Comparison of ENCODE assay signal across 38 cellular contexts in genomic region chr13:36088463-36088862, GRCh38. TPM values are rescaled to one million over a fixed set of nuclear protein-coding genes. Genes with fewer than 3 reads are reported as not detected.
"Had no signal": no experiment of that assay in that cellular context is flagged by ENCODE, and none has a peak within 500 bp of the region (broad histone marks: within the 10 kb centered on the region; RNA-seq: fewer than 3 reads in every experiment).

No MANE protein-coding gene starts in this region.

- H3K27ac ChIP-seq: adrenal gland, ascending aorta, brain microvascular endothelial cell, coronary artery, epithelial cell of prostate, esophagus squamous epithelium, WERI-Rb-1 had no signal

- H3K36me3 ChIP-seq: adrenal gland, ascending aorta, brain microvascular endothelial cell, esophagus squamous epithelium, gastroesophageal sphincter, WERI-Rb-1 had no signal

- H3K9me3 Mint-ChIP-seq: activated CD8-positive, alpha-beta T cell treated with anti-CD3 and anti-CD28 coated beads for 36 hours; activated naive CD4-positive, alpha-beta T cell treated with anti-CD3 and anti-CD28 coated beads for 36 hours had no signal

- H3K4me3 ChIP-seq: adrenal gland, ascending aorta, coronary artery, esophagus squamous epithelium, gastroesophageal sphincter had no signal

- H3K27me3 Mint-ChIP-seq: activated B cell treated with CpG ODN at 0.5 μM for 24 hours; activated CD8-positive, alpha-beta memory T cell treated with anti-CD3 and anti-CD28 coated beads, Interleukin-2, amount 10 ng/mL, durations not matched to agents 7 days and 5 days; activated CD8-positive, alpha-beta T cell treated with anti-CD3 and anti-CD28 coated beads for 36 hours; activated naive CD4-positive, alpha-beta T cell treated with anti-CD3 and anti-CD28 coated beads, Interleukin-2, amount 50 U/mL, for 24 hours; dendritic cell treated with granulocyte-macrophage colony-stimulating factor and Interleukin-4, amounts not matched to agents 40 ng/mL and 50 ng/mL, for 4 days; T-helper 17 cell had no signal

- H3K9me3 ChIP-seq: adrenal gland, ascending aorta, esophagus squamous epithelium, gastroesophageal sphincter had no signal

- ATAC-seq: activated CD4-positive, CD25-positive, alpha-beta regulatory T cell treated with anti-CD3 and anti-CD28 coated beads, Interleukin-2, amount 50 U/mL, for 24 hours; activated CD8-positive, alpha-beta memory T cell treated with anti-CD3 and anti-CD28 coated beads, Interleukin-2, amount 10 ng/mL, durations not matched to agents 7 days and 5 days; activated CD8-positive, alpha-beta T cell treated with anti-CD3 and anti-CD28 coated beads for 36 hours; activated naive CD8-positive, alpha-beta T cell treated with anti-CD3 and anti-CD28 coated beads, Interleukin-2, amount 50 U/mL, for 24 hours; T-helper 17 cell had no signal

- H3K36me3 Mint-ChIP-seq: activated CD8-positive, alpha-beta memory T cell treated with anti-CD3 and anti-CD28 coated beads, Interleukin-2, amount 10 ng/mL, durations not matched to agents 7 days and 5 days; activated naive CD4-positive, alpha-beta T cell treated with anti-CD3 and anti-CD28 coated beads, Interleukin-2, amount 50 U/mL, for 24 hours; activated naive CD8-positive, alpha-beta T cell treated with anti-CD3 and anti-CD28 coated beads for 36 hours had no signal

- H3K4me3 Mint-ChIP-seq: activated B cell treated with CpG ODN at 0.5 μM for 24 hours; activated CD8-positive, alpha-beta memory T cell treated with anti-CD3 and anti-CD28 coated beads, Interleukin-2, amount 10 ng/mL, durations not matched to agents 7 days and 5 days; activated CD8-positive, alpha-beta T cell treated with anti-CD3 and anti-CD28 coated beads for 36 hours; activated naive CD4-positive, alpha-beta T cell treated with anti-CD3 and anti-CD28 coated beads for 36 hours; activated naive CD4-positive, alpha-beta T cell treated with anti-CD3 and anti-CD28 coated beads, Interleukin-2, amount 50 U/mL, for 24 hours; activated naive CD8-positive, alpha-beta T cell treated with anti-CD3 and anti-CD28 coated beads for 36 hours; activated naive CD8-positive, alpha-beta T cell treated with anti-CD3 and anti-CD28 coated beads, Interleukin-2, amount 50 U/mL, for 24 hours; activated T-helper 1 cell treated with anti-CD3 and anti-CD28 coated beads, Interleukin-12 subunit alpha, Interleukin-12 subunit beta, Interleukin-2, Interleukin-4 antibody, amounts not matched to agents 30 ng/mL and 10 ng/mL and 1 ng/mL, durations not matched to agents 14 hours and 24 hours and 36 hours; dendritic cell treated with granulocyte-macrophage colony-stimulating factor and Interleukin-4, amounts not matched to agents 40 ng/mL and 50 ng/mL, for 4 days; T-helper 17 cell; T-helper 2 cell treated with Interferon-gamma antibody and Interleukin-4, amounts not matched to agents 5 μg/mL and 100 μg/mL, for 36 hours had no signal

- H3K4me1 Mint-ChIP-seq: activated B cell treated with CpG ODN at 0.5 μM for 24 hours; activated CD8-positive, alpha-beta memory T cell treated with anti-CD3 and anti-CD28 coated beads, Interleukin-2, amount 10 ng/mL, durations not matched to agents 7 days and 5 days; activated naive CD4-positive, alpha-beta T cell treated with anti-CD3 and anti-CD28 coated beads, Interleukin-2, amount 50 U/mL, for 24 hours; activated naive CD8-positive, alpha-beta T cell treated with anti-CD3 and anti-CD28 coated beads for 36 hours; activated naive CD8-positive, alpha-beta T cell treated with anti-CD3 and anti-CD28 coated beads, Interleukin-2, amount 50 U/mL, for 24 hours; T-helper 17 cell had no signal

- H3K27ac Mint-ChIP-seq: activated B cell treated with CpG ODN at 0.5 μM for 24 hours; activated CD8-positive, alpha-beta memory T cell treated with anti-CD3 and anti-CD28 coated beads, Interleukin-2, amount 10 ng/mL, durations not matched to agents 7 days and 5 days; activated CD8-positive, alpha-beta T cell treated with anti-CD3 and anti-CD28 coated beads for 36 hours; activated naive CD4-positive, alpha-beta T cell treated with anti-CD3 and anti-CD28 coated beads for 36 hours; activated naive CD4-positive, alpha-beta T cell treated with anti-CD3 and anti-CD28 coated beads, Interleukin-2, amount 50 U/mL, for 24 hours; activated naive CD8-positive, alpha-beta T cell treated with anti-CD3 and anti-CD28 coated beads for 36 hours; activated naive CD8-positive, alpha-beta T cell treated with anti-CD3 and anti-CD28 coated beads, Interleukin-2, amount 50 U/mL, for 24 hours; activated T-helper 1 cell treated with anti-CD3 and anti-CD28 coated beads, Interleukin-12 subunit alpha, Interleukin-12 subunit beta, Interleukin-2, Interleukin-4 antibody, amounts not matched to agents 30 ng/mL and 10 ng/mL and 1 ng/mL, durations not matched to agents 14 hours and 24 hours and 36 hours; activated T-helper 2 cell treated with anti-CD3 and anti-CD28 coated beads, Interferon-gamma antibody, Interleukin-2, Interleukin-4, amounts not matched to agents 10 μg/mL and 5 μg/mL and 100 μg/mL, durations not matched to agents 14 hours and 24 hours and 36 hours; dendritic cell treated with granulocyte-macrophage colony-stimulating factor and Interleukin-4, amounts not matched to agents 40 ng/mL and 50 ng/mL, for 4 days; T-helper 17 cell; T-helper 2 cell treated with Interferon-gamma antibody and Interleukin-4, amounts not matched to agents 5 μg/mL and 100 μg/mL, for 36 hours had no signal

- DNase-seq: activated B cell treated with CpG ODN at 0.5 μM for 24 hours; activated CD4-positive, alpha-beta T cell treated with anti-CD3 and anti-CD28 coated beads for 48 hours; activated CD4-positive, alpha-beta T cell treated with anti-CD3 and anti-CD28 coated beads, Interleukin-2, amount 50 U/mL, for 1 hour; activated CD4-positive, alpha-beta T cell treated with anti-CD3 and anti-CD28 coated beads, Interleukin-2, amount 50 U/mL, for 48 hours; activated CD8-positive, alpha-beta memory T cell treated with anti-CD3 and anti-CD28 coated beads, Interleukin-2, amount 10 ng/mL, durations not matched to agents 7 days and 5 days; activated CD8-positive, alpha-beta memory T cell treated with anti-CD3 and anti-CD28 coated beads, Interleukin-2, amount 50 U/mL, for 4 hours; activated CD8-positive, alpha-beta T cell treated with anti-CD3 and anti-CD28 coated beads for 36 hours; activated effector memory CD4-positive, alpha-beta T cell treated with anti-CD3 and anti-CD28 coated beads, Interleukin-2, amount 50 U/mL, for 16 hours; activated naive CD4-positive, alpha-beta T cell treated with anti-CD3 and anti-CD28 coated beads for 36 hours; activated naive CD8-positive, alpha-beta T cell treated with anti-CD3 and anti-CD28 coated beads for 36 hours; activated naive CD8-positive, alpha-beta T cell treated with anti-CD3 and anti-CD28 coated beads, Interleukin-2, amount 50 U/mL, for 24 hours; activated T-cell treated with anti-CD3 and anti-CD28 coated beads, Interleukin-2, amount 50 U/mL, for 1 hour; activated T-cell treated with anti-CD3 and anti-CD28 coated beads, Interleukin-2, amount 50 U/mL, for 48 hours; adrenal gland; amygdala; brain microvascular endothelial cell; central memory CD4-positive, alpha-beta T cell; cerebellar nuclear complex; effector CD8-positive, alpha-beta T cell; esophagus squamous epithelium; foreskin melanocyte; T-helper 1 cell; T-helper 17 cell; T1000; WERI-Rb-1 had no signal

- H3K4me1 ChIP-seq: adrenal gland, ascending aorta had no signal

- H3K27me3 ChIP-seq: adrenal gland, ascending aorta, brain microvascular endothelial cell, esophagus squamous epithelium, gastroesophageal sphincter had no signal

- FAIRE-seq: endometrium, endothelial cell of umbilical vein had no signal

RNA-seq across cellular contexts. Expression of gene DCLK1, which starts 42.7 kb away (rescaled TPM):
- total RNA-seq: activated B cell treated with CpG ODN at 0.5 μM for 24 hours; activated CD8-positive, alpha-beta memory T cell treated with anti-CD3 and anti-CD28 coated beads for 36 hours; activated CD8-positive, alpha-beta memory T cell treated with anti-CD3 and anti-CD28 coated beads, Interleukin-2, amount 10 ng/mL, durations not matched to agents 7 days and 5 days; activated CD8-positive, alpha-beta T cell treated with anti-CD3 and anti-CD28 coated beads for 36 hours; activated naive CD4-positive, alpha-beta T cell treated with anti-CD3 and anti-CD28 coated beads for 36 hours; activated naive CD8-positive, alpha-beta T cell treated with anti-CD3 and anti-CD28 coated beads for 36 hours; activated T-helper 1 cell treated with anti-CD3 and anti-CD28 coated beads, Interleukin-12 subunit alpha, Interleukin-12 subunit beta, Interleukin-2, Interleukin-4 antibody, amounts not matched to agents 30 ng/mL and 10 ng/mL and 1 ng/mL, durations not matched to agents 14 hours and 24 hours and 36 hours; activated T-helper 2 cell treated with anti-CD3 and anti-CD28 coated beads, Interferon-gamma antibody, Interleukin-2, Interleukin-4, amounts not matched to agents 10 μg/mL and 5 μg/mL and 100 μg/mL, durations not matched to agents 14 hours and 24 hours and 36 hours; T-helper 17 cell had no signal
